ENCODE assay signal across 8 cellular contexts in genomic region chr10:46635364-46635959, GRCh38. TPM values are rescaled to one million over a fixed set of nuclear protein-coding genes. Genes with fewer than 3 reads are reported as not detected.
DNase-seq lines count a peak whose midpoint lies in the region; ATAC-seq and TF ChIP-seq lines count a peak whose summit lies in the region.
"Not testable (repeated sequence)": the region's sequence is repeated elsewhere in the genome, so short reads cannot be mapped to it uniquely, and the experiment has no call there.

No MANE protein-coding gene starts in this region.

- not testable (repeated sequence) for TF ChIP-seq CTCF in BE2C (IDR thresholded peaks at IDR 0.05; ENCODE audit: low read depth, low read length); activated CD8-positive, alpha-beta T cell treated with anti-CD3 and anti-CD28 coated beads for 36 hours (IDR thresholded peaks at IDR 0.05); colonic mucosa (IDR thresholded peaks at IDR 0.05); retinal pigment epithelial cell (conservative IDR thresholded peaks at IDR 0.05; ENCODE audit: low read depth, low read length)

- not testable (repeated sequence) for H3K27me3 ChIP-seq in BE2C, colonic mucosa

- H3K9me3 ChIP-seq in BE2C, colonic mucosa: not testable (repeated sequence)

- CTCF ChIA-PET in activated CD8-positive, alpha-beta T cell treated with anti-CD3 and anti-CD28 coated beads for 36 hours (lab: Charles Lee): not testable (repeated sequence)

- H3K4me1 Mint-ChIP-seq in activated CD8-positive, alpha-beta T cell treated with anti-CD3 and anti-CD28 coated beads for 36 hours (ENCODE audit: low read depth): not testable (repeated sequence)

- H3K4me1 ChIP-seq in BE2C, colonic mucosa: not testable (repeated sequence)

- intact Hi-C loops in activated CD8-positive, alpha-beta T cell treated with anti-CD3 and anti-CD28 coated beads for 36 hours (cut with micrococcal nuclease); colonic mucosa (cut with DNase I); left colon (cut with DNase I, micrococcal nuclease): not testable (repeated sequence)

- H3K4me3 ChIP-seq in BE2C (ENCODE audit: low read depth, low read length) (peak overlapping the region; percentile 44), colonic mucosa (peak overlapping the region; percentile 26), retinal pigment epithelial cell (ENCODE audit: low read length) (peak overlapping the region; percentile 40)
- H3K4me3 ChIP-seq in Jurkat, Clone E6-1 (ENCODE audit: low read length): peak overlapping the region; percentile 9; the same call in 1 of the 2 replicates

- not testable (repeated sequence) for DNase-seq in BE2C; Jurkat, Clone E6-1 (ENCODE audit: low read depth, low spot score); activated CD8-positive, alpha-beta T cell treated with anti-CD3 and anti-CD28 coated beads for 36 hours; colonic mucosa; left colon; retinal pigment epithelial cell (ENCODE audit: low read depth)

- ATAC-seq in GM19452 (IDR thresholded peaks at IDR 0.05; ENCODE audit: unreplicated experiment) (peak; percentile 82), HG02840 (IDR thresholded peaks at IDR 0.05; ENCODE audit: low FRiP score, unreplicated experiment) (peak; percentile 69), left colon (peak; percentile 93)
- peak; percentile 96 for ATAC-seq in activated CD8-positive, alpha-beta T cell treated with anti-CD3 and anti-CD28 coated beads for 36 hours

- H3K36me3 Mint-ChIP-seq in activated CD8-positive, alpha-beta T cell treated with anti-CD3 and anti-CD28 coated beads for 36 hours (ENCODE audit: low read depth): not testable (repeated sequence)

- H3K9ac ChIP-seq in colonic mucosa (ENCODE audit: low read depth in 2 of 2, low read length in 2 of 2): not testable (repeated sequence)

- POLR2A ChIA-PET in activated CD8-positive, alpha-beta T cell treated with anti-CD3 and anti-CD28 coated beads for 36 hours (lab: Charles Lee): not testable (repeated sequence)

- H3K36me3 ChIP-seq in BE2C, colonic mucosa: not testable (repeated sequence)

- H3K27me3 Mint-ChIP-seq in activated CD8-positive, alpha-beta T cell treated with anti-CD3 and anti-CD28 coated beads for 36 hours: not testable (repeated sequence)

- H3K27ac Mint-ChIP-seq in activated CD8-positive, alpha-beta T cell treated with anti-CD3 and anti-CD28 coated beads for 36 hours: not testable (repeated sequence)

- peak overlapping the region; percentile 37 for H3K4me3 Mint-ChIP-seq in activated CD8-positive, alpha-beta T cell treated with anti-CD3 and anti-CD28 coated beads for 36 hours

- H3K9me3 Mint-ChIP-seq in activated CD8-positive, alpha-beta T cell treated with anti-CD3 and anti-CD28 coated beads for 36 hours: not testable (repeated sequence)

- H3K27ac ChIP-seq in colonic mucosa: not testable (repeated sequence)

RNA-seq across cellular contexts. Expression of gene SYT15, which starts 56.5 kb away (rescaled TPM):
- polyA plus RNA-seq in BE2C (2012; ENCODE audit: insufficient read depth, insufficient read length, low read depth): 1.4 TPM
- 0.59 TPM for polyA plus RNA-seq in Jurkat, Clone E6-1 (2012; ENCODE audit: insufficient read depth, insufficient read length)
- under 1 TPM; 0.59 to 0.98 TPM for total RNA-seq in activated CD8-positive, alpha-beta T cell treated with anti-CD3 and anti-CD28 coated beads for 36 hours
- total RNA-seq in colonic mucosa (1 to 10 TPM in 1 of 2 donors, under 1 TPM in 1; 0.62 to 1.2 TPM), left colon (1 to 10 TPM; 1.4 to 2.2 TPM)
